8 cellular contexts compared by ENCODE assay signal in genomic region chr14:44912041-44912869, GRCh38. TPM values are rescaled to one million over a fixed set of nuclear protein-coding genes. Genes with fewer than 3 reads are reported as not detected.
DNase-seq lines count a peak whose midpoint lies in the region; ATAC-seq and TF ChIP-seq lines count a peak whose summit lies in the region.

No MANE protein-coding gene starts in this region.

- WGBS in body of pancreas, 2 donors, result 18 to 66% methylated on average over 10 to 52 of the region's 69 CpGs
- WGBS in suprapubic skin, result 70% methylated on average over 5 of the region's 69 CpGs

- no peaks in the 10 kb centered on the region for H3K4me1 Mint-ChIP-seq in activated CD4-positive, alpha-beta T cell treated with anti-CD3 and anti-CD28 coated beads for 36 hours

- peaks cover 0 to 8% of the 10 kb centered on the region in 2 donors for H3K27me3 ChIP-seq in body of pancreas
- H3K27me3 ChIP-seq in suprapubic skin, result peaks cover 11% of the 10 kb centered on the region

- no peak overlapping the region for H3K4me3 Mint-ChIP-seq in activated CD4-positive, alpha-beta T cell treated with anti-CD3 and anti-CD28 coated beads for 36 hours

- ATAC-seq in activated CD4-positive, alpha-beta T cell treated with anti-CD3 and anti-CD28 coated beads for 36 hours, result peak; percentile 12
- ATAC-seq in body of pancreas, result peak; percentile 51
- peak; percentile 27 for ATAC-seq in left colon

- POLR2A ChIA-PET in activated CD4-positive, alpha-beta T cell treated with anti-CD3 and anti-CD28 coated beads for 36 hours (lab: Charles Lee), result no interaction called here

- H3K9me3 Mint-ChIP-seq in activated CD4-positive, alpha-beta T cell treated with anti-CD3 and anti-CD28 coated beads for 36 hours (ENCODE audit: low read depth), result no peaks in the 10 kb centered on the region

- no peaks in the 10 kb centered on the region for H3K9me3 ChIP-seq in body of pancreas
- no peaks in the 10 kb centered on the region for H3K9me3 ChIP-seq in suprapubic skin

- H3K27me3 Mint-ChIP-seq in activated CD4-positive, alpha-beta T cell treated with anti-CD3 and anti-CD28 coated beads for 36 hours, result peaks cover 27% of the 10 kb centered on the region

- no peaks in the 10 kb centered on the region for H3K36me3 Mint-ChIP-seq in activated CD4-positive, alpha-beta T cell treated with anti-CD3 and anti-CD28 coated beads for 36 hours (ENCODE audit: low read depth)

- TF ChIP-seq CTCF in body of pancreas (IDR thresholded peaks at IDR 0.05), result no peak
- TF ChIP-seq CTCF in suprapubic skin (IDR thresholded peaks at IDR 0.05), result no peak

- CTCF ChIA-PET in activated CD4-positive, alpha-beta T cell treated with anti-CD3 and anti-CD28 coated beads for 36 hours (lab: Charles Lee), result interaction anchor here (0.9 to 2.5 kb wide), 3 partner anchors 140 to 356 kb away, joined by 3 to 8 read pairs (median 4); no protein-coding TSS in a partner anchor

- H3K4me3 ChIP-seq in body of pancreas (peak overlapping the region in 1 of 2 donors; percentile 25), suprapubic skin (peak overlapping the region; percentile 54)

- no peak for DNase-seq in activated CD4-positive, alpha-beta T cell treated with anti-CD3 and anti-CD28 coated beads for 36 hours
- DNase-seq in activated CD4-positive, alpha-beta T cell treated with anti-CD3 and anti-CD28 coated beads for 1 hour, result no peak
- DNase-seq in body of pancreas (peak in 2 of 4 donors; percentile 14 to 16), left colon (no peak), suprapubic skin (ENCODE audit: low spot score in 2 of 2) (no peak), MV-4-11 (lab: John Stamatoyannopoulos, UW) (no peak), NOMO-1 (lab: John Stamatoyannopoulos, UW; ENCODE audit: unreplicated experiment in 2 of 2) (no peak), NCI-H2081 treated with DMSO at 0.1 percent for 48 hours (lab: John Stamatoyannopoulos, UW) (no peak)

- intact Hi-C loops in activated CD4-positive, alpha-beta T cell treated with anti-CD3 and anti-CD28 coated beads for 36 hours (cut with DNase I, micrococcal nuclease), result loop anchor here (1.0 to 5.0 kb wide), 3 partner anchors 15 to 340 kb away; partner anchors contain the start of genes FANCM (in 2 of the 2) and MIS18BP1 (in 1 of the 2)
- intact Hi-C loops in body of pancreas (cut with DNase I) (loop anchor here (5.0 kb wide), 1 partner anchor 355 kb away; no protein-coding TSS in a partner anchor), left colon (cut with DNase I, micrococcal nuclease) (loop anchor here in 1 of 2 donors (5.0 kb wide), 1 partner anchor 355 kb away; no protein-coding TSS in a partner anchor)

- H3K36me3 ChIP-seq in body of pancreas (replicated peaks in 1 of 2; ENCODE audit: insufficient read depth in 1 of 2, low read depth in 2 of 2) (no peaks in the 10 kb centered on the region), suprapubic skin (no peaks in the 10 kb centered on the region)

- H3K27ac ChIP-seq in body of pancreas, result no peak overlapping the region
- no peak overlapping the region for H3K27ac ChIP-seq in suprapubic skin

- TF ChIP-seq POLR2A in body of pancreas (IDR thresholded peaks at IDR 0.05) (no peak), suprapubic skin (IDR thresholded peaks at IDR 0.05) (no peak)

- H3K4me1 ChIP-seq in body of pancreas (peaks cover 9% of the 10 kb centered on the region), suprapubic skin (peaks cover 16% of the 10 kb centered on the region)

- H3K27ac Mint-ChIP-seq in activated CD4-positive, alpha-beta T cell treated with anti-CD3 and anti-CD28 coated beads for 36 hours, result no peak overlapping the region

- TF ChIP-seq EP300 in suprapubic skin (IDR thresholded peaks at IDR 0.05), result no peak

RNA-seq across cellular contexts. Expression of gene KLHL28, which starts 49.5 kb away (rescaled TPM):
- 10 to 100 TPM; 11.3 to 12.3 TPM for total RNA-seq in activated CD4-positive, alpha-beta T cell treated with anti-CD3 and anti-CD28 coated beads for 36 hours
- total RNA-seq in body of pancreas, result 1 to 10 TPM; 5.9 to 8.0 TPM
- 10 to 100 TPM; 13.8 to 17.6 TPM for total RNA-seq in left colon
- 10 to 100 TPM; 13.7 to 23.5 (median 16.2) TPM for total RNA-seq in suprapubic skin

RNA-seq across cellular contexts. Expression of gene TOGARAM1, which starts 49.7 kb away (rescaled TPM):
- total RNA-seq in activated CD4-positive, alpha-beta T cell treated with anti-CD3 and anti-CD28 coated beads for 36 hours, result 1 to 10 TPM; 5.7 to 6.6 TPM
- total RNA-seq in body of pancreas (10 to 100 TPM; 23.6 to 38.6 TPM), left colon (10 to 100 TPM; 11.0 to 13.6 TPM), suprapubic skin (10 to 100 TPM; 12.5 to 24.3 (median 14.2) TPM)
